ENCODE assay signal across 23 cellular contexts in the genomic region with DNA sequence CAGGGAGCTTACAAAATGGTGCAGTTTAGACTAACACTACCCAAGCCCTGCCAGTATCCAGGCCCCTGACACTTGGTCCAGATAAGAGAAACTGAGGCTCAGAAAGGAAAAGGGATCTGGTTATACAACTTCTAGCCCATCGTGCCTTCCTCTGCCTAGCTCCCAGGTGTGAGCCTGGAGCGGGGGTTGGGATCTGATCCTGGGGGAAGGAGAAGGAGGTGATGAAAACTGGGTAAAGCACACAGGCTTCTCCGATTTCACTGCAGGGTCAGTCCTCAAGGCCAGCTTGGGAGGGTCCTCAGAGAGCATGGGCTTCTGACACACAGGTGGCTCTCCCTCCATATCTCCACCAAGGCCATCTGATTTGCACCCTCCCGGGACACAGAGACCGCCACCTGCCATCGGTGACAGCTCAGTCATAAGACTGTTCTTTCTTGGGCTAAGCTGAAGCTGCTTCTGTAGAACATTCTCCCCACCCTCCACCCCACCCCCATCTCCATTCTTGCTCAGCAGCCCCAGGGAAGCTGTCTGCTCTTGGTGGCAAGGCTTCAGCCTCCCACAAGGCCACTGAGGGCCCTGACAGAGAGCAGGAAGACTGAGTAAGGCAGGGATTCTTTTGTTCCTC.
DNase-seq lines count a peak whose midpoint lies in the region; ATAC-seq and TF ChIP-seq lines count a peak whose summit lies in the region.
"Had no signal": no experiment of that assay in that cellular context is flagged by ENCODE, and none has a peak within 500 bp of the region (broad histone marks: within the 10 kb centered on the region; RNA-seq: fewer than 3 reads in every experiment).

No MANE protein-coding gene starts in this region.

- H3K27ac ChIP-seq in HEK293 (ENCODE audit: extremely low read depth, low read depth, low read length) (no peak overlapping the region), WERI-Rb-1 (peak overlapping the region; percentile 53)
- H3K27ac ChIP-seq: SK-N-MC had no signal

- no peak for ATAC-seq in HG02610 (IDR thresholded peaks at IDR 0.05; ENCODE audit: unreplicated experiment)
- ATAC-seq: GM12878, PC-3 had no signal

- intact Hi-C loops in head of caudate nucleus (cut with DNase I), result no loop called here

- DNase-seq in WERI-Rb-1 (peak; percentile 51), head of caudate nucleus (peak; percentile 23 to 88 (median 61)), nucleus accumbens (lab: John Stamatoyannopoulos, UW) (peak in 30 of 56 donors; percentile 4 to 67 (median 36)), HuH-7.5 (ENCODE audit: low spot score) (no peak), SIG-M5 (lab: John Stamatoyannopoulos, UW) (no peak), activated gamma-delta T cell treated with Interleukin-2 at 50 U/mL for 16 hours (no peak)
- DNase-seq: BE2C, COR-L47, DMS79, GOT3, KG1, NCI-H1092, NCI-H1436 treated with DMSO at 0.1 percent for 48 hours, NCI-H2029, NCI-H2171 treated with DMSO at 0.1 percent for 48 hours, NCI-H524 treated with DMSO at 0.1 percent for 48 hours, PC-3, SHP77, SW 1271 had no signal

- H3K27me3 ChIP-seq in WERI-Rb-1 (ENCODE audit: insufficient read depth, low read depth, severe bottlenecking), result no peaks in the 10 kb centered on the region
- H3K27me3 ChIP-seq: BE2C had no signal

- TF ChIP-seq CTCF in HEK293 (tag by site-specific recombination; IDR thresholded peaks at IDR 0.05) (no peak), WERI-Rb-1 (IDR thresholded peaks at IDR 0.05; ENCODE audit: low read depth, low read length) (no peak)

- H3K4me1 ChIP-seq in HEK293 (ENCODE audit: control insufficient read depth, insufficient read depth, low read length), result no peaks in the 10 kb centered on the region

- H3K4me3 ChIP-seq in HEK293 (ENCODE audit: low read depth, low read length), result no peak overlapping the region
- no peak overlapping the region for H3K4me3 ChIP-seq in WERI-Rb-1 (ENCODE audit: low read depth, low read length)
- H3K4me3 ChIP-seq: GM12878, SK-N-MC had no signal

- CTCF ChIA-PET in HEK293 (lab: Yijun Ruan, JAX), result interaction anchor here (0.6 kb wide), 1 partner anchor 44 kb away, joined by 3 read pairs; no protein-coding TSS in a partner anchor

- no peaks in the 10 kb centered on the region for H3K9me3 ChIP-seq in HEK293 (ENCODE audit: control insufficient read depth, insufficient read depth, low read depth, low read length)
- H3K9me3 ChIP-seq in WERI-Rb-1 (ENCODE audit: severe bottlenecking), result no peaks in the 10 kb centered on the region
- H3K9me3 ChIP-seq: BE2C had no signal

- H3K36me3 ChIP-seq in HEK293 (ENCODE audit: control insufficient read depth in 2 of 2, insufficient read depth in 1 of 2, low read length in 2 of 2) (no peaks in the 10 kb centered on the region), WERI-Rb-1 (peaks cover 21% of the 10 kb centered on the region)

- POLR2A ChIA-PET in HEK293 (lab: Yijun Ruan, JAX), result no interaction called here

TF ChIP-seq in HEK293, 187 proteins besides CTCF, POLR2A, EP300 and RAD21:
- TF ChIP-seq SP2 (tag by site-specific recombination; IDR thresholded peaks at IDR 0.05), result no peak
- peak; percentile 23; the same call in 1 of the 2 replicates for TF ChIP-seq GLIS1 (tag by site-specific recombination; IDR thresholded peaks at IDR 0.05)

Comparison
In these comparisons a context has a peak if more than half of its experiments do, and no peak if none do; other contexts are left out.
1. DNase-seq: peak in WERI-Rb-1 (single experiment), head of caudate nucleus (42 of 42) and nucleus accumbens (30 of 56); none in HuH-7.5 (single experiment), SIG-M5 (single experiment) and activated gamma-delta T cell treated with Interleukin-2 at 50 U/mL for 16 hours (single experiment).